8 cellular contexts compared by ENCODE assay signal in genomic region chr5:2017540-2018389, GRCh38.
DNase-seq lines count a peak whose midpoint lies in the region; ATAC-seq and TF ChIP-seq lines count a peak whose summit lies in the region.

No MANE protein-coding gene starts in this region.

- H3K4me1 Mint-ChIP-seq in activated T-helper 1 cell treated with anti-CD3 and anti-CD28 coated beads, Interleukin-12 subunit alpha, Interleukin-12 subunit beta, Interleukin-2, Interleukin-4 antibody, amounts not matched to agents 30 ng/mL and 10 ng/mL and 1 ng/mL, durations not matched to agents 14 hours and 24 hours and 36 hours (ENCODE audit: low read depth): no peaks in the 10 kb centered on the region

- no peaks in the 10 kb centered on the region for H3K36me3 ChIP-seq in brain microvascular endothelial cell (replicated peaks)

- TF ChIP-seq CTCF in brain microvascular endothelial cell (IDR thresholded peaks at IDR 0.05; ENCODE audit: low read depth, low read length, missing control alignments): peak; percentile 47

- intact Hi-C loops in activated T-helper 1 cell treated with anti-CD3 and anti-CD28 coated beads, Interleukin-12 subunit alpha, Interleukin-12 subunit beta, Interleukin-2, Interleukin-4 antibody, amounts not matched to agents 30 ng/mL and 10 ng/mL and 1 ng/mL, durations not matched to agents 14 hours and 24 hours and 36 hours (cut with micrococcal nuclease): loop anchor here (1.0 kb wide), 1 partner anchor 279 kb away; no protein-coding TSS in a partner anchor

- H3K27me3 Mint-ChIP-seq in activated T-helper 1 cell treated with anti-CD3 and anti-CD28 coated beads, Interleukin-12 subunit alpha, Interleukin-12 subunit beta, Interleukin-2, Interleukin-4 antibody, amounts not matched to agents 30 ng/mL and 10 ng/mL and 1 ng/mL, durations not matched to agents 14 hours and 24 hours and 36 hours (ENCODE audit: insufficient read depth): no peaks in the 10 kb centered on the region

- H3K4me3 Mint-ChIP-seq in activated T-helper 1 cell treated with anti-CD3 and anti-CD28 coated beads, Interleukin-12 subunit alpha, Interleukin-12 subunit beta, Interleukin-2, Interleukin-4 antibody, amounts not matched to agents 30 ng/mL and 10 ng/mL and 1 ng/mL, durations not matched to agents 14 hours and 24 hours and 36 hours: no peak overlapping the region

- H3K36me3 Mint-ChIP-seq in activated T-helper 1 cell treated with anti-CD3 and anti-CD28 coated beads, Interleukin-12 subunit alpha, Interleukin-12 subunit beta, Interleukin-2, Interleukin-4 antibody, amounts not matched to agents 30 ng/mL and 10 ng/mL and 1 ng/mL, durations not matched to agents 14 hours and 24 hours and 36 hours (ENCODE audit: low read depth): no peaks in the 10 kb centered on the region

- no peak for ATAC-seq in HG03108 (IDR thresholded peaks at IDR 0.05; ENCODE audit: unreplicated experiment)
- no peak for ATAC-seq in GM19467 (IDR thresholded peaks at IDR 0.05; ENCODE audit: unreplicated experiment)

- no peak overlapping the region for H3K27ac ChIP-seq in brain microvascular endothelial cell

- peak; percentile 9 for DNase-seq in activated T-cell treated with anti-CD3 and anti-CD28 coated beads for 24 hours (ENCODE audit: low read depth)
- DNase-seq in activated T-cell treated with anti-CD3 and anti-CD28 coated beads for 4 hours: no peak
- peak; percentile 4 for DNase-seq in M059J (ENCODE audit: low read depth)
- DNase-seq in brain microvascular endothelial cell: peak; percentile 17
- peak; percentile 28 to 35 for DNase-seq in stimulated activated CD4-positive, alpha-beta T cell treated with anti-CD3 and anti-CD28 coated beads, Interleukin-2, amount 100 ng/mL, for 24 hours
- DNase-seq in activated T-helper 1 cell treated with anti-CD3 and anti-CD28 coated beads, Interleukin-12 subunit alpha, Interleukin-12 subunit beta, Interleukin-2, Interleukin-4 antibody, amounts not matched to agents 30 ng/mL and 10 ng/mL and 1 ng/mL, durations not matched to agents 14 hours and 24 hours and 36 hours (ENCODE audit: low spot score): no peak

- no peak overlapping the region for H3K4me3 ChIP-seq in brain microvascular endothelial cell (ENCODE audit: low read depth, low read length)

- no peaks in the 10 kb centered on the region for H3K9me3 Mint-ChIP-seq in activated T-helper 1 cell treated with anti-CD3 and anti-CD28 coated beads, Interleukin-12 subunit alpha, Interleukin-12 subunit beta, Interleukin-2, Interleukin-4 antibody, amounts not matched to agents 30 ng/mL and 10 ng/mL and 1 ng/mL, durations not matched to agents 14 hours and 24 hours and 36 hours

- in situ Hi-C loops in brain microvascular endothelial cell (cut with HindIII; ENCODE audit: low pct_ligation_motif_present, low sequenced_read_pairs): no loop called here

- no peaks in the 10 kb centered on the region for H3K27me3 ChIP-seq in brain microvascular endothelial cell (replicated peaks)

- no peak overlapping the region for H3K27ac Mint-ChIP-seq in activated T-helper 1 cell treated with anti-CD3 and anti-CD28 coated beads, Interleukin-12 subunit alpha, Interleukin-12 subunit beta, Interleukin-2, Interleukin-4 antibody, amounts not matched to agents 30 ng/mL and 10 ng/mL and 1 ng/mL, durations not matched to agents 14 hours and 24 hours and 36 hours

Comparison
In these comparisons a context has a peak if more than half of its experiments do, and no peak if none do; other contexts are left out.
1. DNase-seq: peak in activated T-cell treated with anti-CD3 and anti-CD28 coated beads for 24 hours (single experiment), M059J (single experiment), brain microvascular endothelial cell (single experiment) and stimulated activated CD4-positive, alpha-beta T cell treated with anti-CD3 and anti-CD28 coated beads, Interleukin-2, amount 100 ng/mL, for 24 hours (2 of 2); none in activated T-cell treated with anti-CD3 and anti-CD28 coated beads for 4 hours (single experiment) and activated T-helper 1 cell treated with anti-CD3 and anti-CD28 coated beads, Interleukin-12 subunit alpha, Interleukin-12 subunit beta, Interleukin-2, Interleukin-4 antibody, amounts not matched to agents 30 ng/mL and 10 ng/mL and 1 ng/mL, durations not matched to agents 14 hours and 24 hours and 36 hours (single experiment).